ENCODE assay signal across 29 cellular contexts in genomic region chr12:53313996-53314395, GRCh38. TPM values are rescaled to one million over a fixed set of nuclear protein-coding genes. Genes with fewer than 3 reads are reported as not detected.
DNase-seq lines count a peak whose midpoint lies in the region; ATAC-seq and TF ChIP-seq lines count a peak whose summit lies in the region.
"Had no signal": no experiment of that assay in that cellular context is flagged by ENCODE, and none has a peak within 500 bp of the region (broad histone marks: within the 10 kb centered on the region; RNA-seq: fewer than 3 reads in every experiment).

No MANE protein-coding gene starts in this region.

- peak; percentile 60 to 61 for ATAC-seq in naive B cell (ENCODE audit: low read depth in 2 of 2)
- ATAC-seq in HG03460 (IDR thresholded peaks at IDR 0.05; ENCODE audit: unreplicated experiment), result no peak
- ATAC-seq: effector memory CD8-positive, alpha-beta T cell; mucosa of descending colon had no signal

- DNase-seq in CD1c-positive myeloid dendritic cell (ENCODE audit: extremely low spot score) (peak; percentile 72), GM10248 (ENCODE audit: extremely low spot score) (peak; percentile 50), NOMO-1 treated with DMSO at 0.1 percent for 48 hours (lab: John Stamatoyannopoulos, UW; ENCODE audit: unreplicated experiment) (peak; percentile 47), naive B cell (no peak), NCI-H146 treated with DMSO at 0.1 percent for 48 hours (lab: John Stamatoyannopoulos, UW; ENCODE audit: unreplicated experiment) (no peak), NCI-H2107 treated with DMSO at 0.1 percent for 48 hours (lab: John Stamatoyannopoulos, UW; ENCODE audit: unreplicated experiment) (no peak)
- DNase-seq: activated CD4-positive, alpha-beta T cell treated with anti-CD3 and anti-CD28 coated beads, Interleukin-2, amount 50 U/mL, for 1 hour; activated CD8-positive, alpha-beta memory T cell treated with anti-CD3 and anti-CD28 coated beads, Interleukin-2, amount 50 U/mL, for 4 hours; aorta; effector memory CD8-positive, alpha-beta T cell; GOT3; IMR-90; mucosa of descending colon; NCI-H1417; NCI-H2081 treated with DMSO at 0.1 percent for 48 hours; NCI-H345; NCI-H748 treated with DMSO at 0.1 percent for 48 hours; SK-N-SH; spleen; trophoblast cell; WERI-Rb-1 had no signal

- peak overlapping the region in 5 of 6 donors; percentile 2 to 96 (median 65) for H3K27ac Mint-ChIP-seq in naive B cell
- H3K27ac Mint-ChIP-seq: activated naive CD8-positive, alpha-beta T cell; activated T-helper 2 cell treated with anti-CD3 and anti-CD28 coated beads, Interferon-gamma antibody, Interleukin-2, Interleukin-4, amounts not matched to agents 10 μg/mL and 5 μg/mL and 100 μg/mL, durations not matched to agents 14 hours and 24 hours and 36 hours; effector memory CD8-positive, alpha-beta T cell; T-helper 2 cell treated with Interferon-gamma antibody and Interleukin-4, amounts not matched to agents 5 μg/mL and 100 μg/mL, for 36 hours had no signal

- H3K27me3 Mint-ChIP-seq in naive B cell, result no peaks in the 10 kb centered on the region
- H3K27me3 Mint-ChIP-seq: activated naive CD8-positive, alpha-beta T cell; effector memory CD8-positive, alpha-beta T cell had no signal

- no peaks in the 10 kb centered on the region for H3K9me3 Mint-ChIP-seq in naive B cell
- H3K9me3 Mint-ChIP-seq: activated T-helper 2 cell treated with anti-CD3 and anti-CD28 coated beads, Interferon-gamma antibody, Interleukin-2, Interleukin-4, amounts not matched to agents 10 μg/mL and 5 μg/mL and 100 μg/mL, durations not matched to agents 14 hours and 24 hours and 36 hours; effector memory CD8-positive, alpha-beta T cell; neural crest cell; T-helper 2 cell treated with Interferon-gamma antibody and Interleukin-4, amounts not matched to agents 5 μg/mL and 100 μg/mL, for 36 hours had no signal

- peaks cover 0 to 10% (median 10%) of the 10 kb centered on the region in 3 donors for H3K4me1 Mint-ChIP-seq in naive B cell
- H3K4me1 Mint-ChIP-seq: neural crest cell had no signal

- POLR2A ChIA-PET in GM10248 (lab: Yijun Ruan, JAX), result no interaction called here

- H3K4me3 Mint-ChIP-seq in naive B cell, result no peak overlapping the region
- H3K4me3 Mint-ChIP-seq: activated naive CD8-positive, alpha-beta T cell; effector memory CD8-positive, alpha-beta T cell; neural crest cell; T-helper 2 cell treated with Interferon-gamma antibody and Interleukin-4, amounts not matched to agents 5 μg/mL and 100 μg/mL, for 36 hours had no signal

- no peak for TF ChIP-seq CTCF in GM10248 (IDR thresholded peaks at IDR 0.05; ENCODE audit: control extremely low read depth, extremely low read depth, low read depth, missing control alignments)

- H3K36me3 Mint-ChIP-seq in naive B cell, result peaks cover 5 to 14% of the 10 kb centered on the region in 2 donors

- CTCF ChIA-PET in GM10248 (lab: Yijun Ruan, JAX), result interaction anchor here (1.1 to 1.5 kb wide), 3 partner anchors 11 to 61 kb away, joined by 3 to 8 read pairs (median 6); no protein-coding TSS in a partner anchor

RNA-seq across cellular contexts. Expression of gene AAAS, which starts 7.4 kb away (rescaled TPM):
- polyA plus RNA-seq in naive B cell (ENCODE audit: low read depth in 6 of 6), result 10 to 100 TPM; 34.9 to 49.9 (median 38.5) TPM

RNA-seq across cellular contexts. Expression of gene MYG1, which starts 14.5 kb away (rescaled TPM):
- polyA plus RNA-seq in naive B cell (ENCODE audit: low read depth in 6 of 6), result 10 to 100 TPM; 52.3 to 94.2 (median 60.4) TPM

RNA-seq across cellular contexts. Expression of gene PFDN5, which starts 18.7 kb away (rescaled TPM):
- 1,000 to 10,000 TPM; 1,564 to 1,943 (median 1,771) TPM for polyA plus RNA-seq in naive B cell (ENCODE audit: low read depth in 6 of 6)

RNA-seq across cellular contexts. Expression of gene SP7, which starts 22.2 kb away (rescaled TPM):
- polyA plus RNA-seq in naive B cell (ENCODE audit: low read depth in 6 of 6), result under 1 TPM in 3 of 6 donors, not detected in 3; 0.17 to 0.33 (median 0.27) TPM
- polyA plus RNA-seq: aorta, esophagus, IMR-90, keratinocyte, liver, SK-N-SH, spleen had no signal

RNA-seq across cellular contexts. Expression of gene ESPL1, which starts 45.9 kb away (rescaled TPM):
- polyA plus RNA-seq in naive B cell (ENCODE audit: low read depth in 6 of 6), result under 1 TPM in 3 of 6 donors, not detected in 3; 0.12 to 0.40 (median 0.23) TPM

Comparison
In these comparisons a context has a peak if more than half of its experiments do, and no peak if none do; other contexts are left out.
1. DNase-seq: peak in CD1c-positive myeloid dendritic cell (single experiment), GM10248 (single experiment) and NOMO-1 treated with DMSO at 0.1 percent for 48 hours (single experiment); none in naive B cell (single experiment), NCI-H146 treated with DMSO at 0.1 percent for 48 hours (single experiment) and NCI-H2107 treated with DMSO at 0.1 percent for 48 hours (single experiment).